1 cellular context compared by ENCODE assay signal in genomic region chr1:216883518-216883917, GRCh38.
TF ChIP-seq lines count a peak whose summit lies in the region.

No MANE protein-coding gene starts in this region.

TF ChIP-seq in H1, 55 proteins besides CTCF, POLR2A, EP300 and RAD21 (continued from another document):
- no peak for TF ChIP-seq CHD7 (IDR thresholded peaks at IDR 0.05; ENCODE audit: insufficient replicate concordance, low read length)
- TF ChIP-seq PHF8 (conservative IDR thresholded peaks at IDR 0.05; ENCODE audit: low read depth, low read length), result no peak
- TF ChIP-seq TAF1 (IDR thresholded peaks at IDR 0.05; ENCODE audit: low read depth, low read length), result no peak
- no peak for TF ChIP-seq SIRT6 (IDR thresholded peaks at IDR 0.05; ENCODE audit: low read length)
- TF ChIP-seq GTF2F1 (IDR thresholded peaks at IDR 0.05; ENCODE audit: borderline replicate concordance, low read depth, low read length), result no peak
- TF ChIP-seq CREB1 (IDR thresholded peaks at IDR 0.05), result no peak
- no peak for TF ChIP-seq SAP30 (IDR thresholded peaks at IDR 0.05; ENCODE audit: insufficient read depth, insufficient replicate concordance, low read length)
- TF ChIP-seq ZNF274 (IDR thresholded peaks at IDR 0.05; ENCODE audit: borderline replicate concordance, extremely low read depth, low read length), result no peak
- TF ChIP-seq JUN (IDR thresholded peaks at IDR 0.05; ENCODE audit: low read depth, low read length), result no peak
TF ChIP-seq in H1: peak in this region for 0.
